Comparison of ENCODE assay signal across 8 cellular contexts in genomic region chr2:200306969-200307811, GRCh38. TPM values are rescaled to one million over a fixed set of nuclear protein-coding genes. Genes with fewer than 3 reads are reported as not detected.
DNase-seq lines count a peak whose midpoint lies in the region; ATAC-seq and TF ChIP-seq lines count a peak whose summit lies in the region.

No MANE protein-coding gene starts in this region.

- intact Hi-C loops in PC-9 (cut with micrococcal nuclease; ENCODE audit: unreplicated experiment) (loop anchor here (2.0 to 5.0 kb wide), 2 partner anchors 175 to 322 kb away; no protein-coding TSS in a partner anchor), ovary (cut with DNase I) (loop anchor here (10.0 kb wide), 3 partner anchors 168 to 322 kb away; no protein-coding TSS in a partner anchor)

- H3K27me3 Mint-ChIP-seq in glutamatergic neuron (ENCODE audit: unreplicated experiment) = peaks cover 4% of the 10 kb centered on the region

- TF ChIP-seq CTCF in PC-9 (conservative IDR thresholded peaks at IDR 0.05) (no peak), glutamatergic neuron (IDR thresholded peaks at IDR 0.05; ENCODE audit: partially characterized antibody, unreplicated experiment) (no peak), ovary (IDR thresholded peaks at IDR 0.05) (no peak)

- CTCF ChIA-PET in PC-9 (lab: Charles Lee) = interaction anchor here (0.6 to 1.2 kb wide), 2 partner anchors 36 to 321 kb away, joined by 3 read pairs; no protein-coding TSS in a partner anchor

- no peaks in the 10 kb centered on the region for H3K36me3 Mint-ChIP-seq in glutamatergic neuron (ENCODE audit: unreplicated experiment)

- peak overlapping the region; percentile 85 for H3K27ac Mint-ChIP-seq in glutamatergic neuron (ENCODE audit: unreplicated experiment)

- TF ChIP-seq POLR2A in ovary (IDR thresholded peaks at IDR 0.05) = no peak

- H3K9me3 ChIP-seq in PC-9 (ENCODE audit: insufficient read depth, low read depth) = no peaks in the 10 kb centered on the region; the same call in 1 of the 2 replicates
- no peaks in the 10 kb centered on the region for H3K9me3 ChIP-seq in ovary

- H3K27me3 ChIP-seq in PC-9 (ENCODE audit: insufficient read depth, low read depth) (no peaks in the 10 kb centered on the region), ovary (no peaks in the 10 kb centered on the region)

- 0% methylated on average over 53 to 123 of the region's 128 CpGs for WGBS in ovary, 3 donors

- peak overlapping the region; percentile 76 for H2AFZ ChIP-seq in PC-9

- POLR2A ChIA-PET in PC-9 (lab: Charles Lee; ENCODE audit: unreplicated experiment) = interaction anchor here (0.7 to 0.8 kb wide), 3 partner anchors 18 to 1675 kb away, joined by 3 to 22 read pairs (median 3); partner anchors contain the start of gene FLACC1

- H3K4me3 ChIP-seq in PC-9 (peak overlapping the region; percentile 86), ovary (peak overlapping the region; percentile 73)

- no peaks in the 10 kb centered on the region; the same call in 1 of the 2 replicates for H4K20me1 ChIP-seq in PC-9 (ENCODE audit: insufficient read depth)

- DNase-seq in ACHN (peak; percentile 51), PC-9 (peak in 1 of 2 experiments; percentile 47), glutamatergic neuron (peak; percentile 62), ovary (peak; percentile 44 to 70 (median 49)), pons (ENCODE audit: low spot score) (no peak)
- DNase-seq in activated naive CD4-positive, alpha-beta T cell treated with anti-CD3 and anti-CD28 coated beads, Interleukin-2, amount 50 U/mL, for 16 hours = peak; percentile 23

- peak; percentile 64 for ATAC-seq in GM18511 (IDR thresholded peaks at IDR 0.05; ENCODE audit: unreplicated experiment)
- ATAC-seq in HG02884 (IDR thresholded peaks at IDR 0.05; ENCODE audit: unreplicated experiment) = peak; percentile 46

- H3K9me2 ChIP-seq in PC-9 (ENCODE audit: insufficient read depth) = no peaks in the 10 kb centered on the region

- in situ Hi-C loops in ACHN (cut with HindIII; ENCODE audit: low pct_ligation_motif_present, low pct_unique_long_range_greater_than_20kb, low sequenced_read_pairs) = no loop called here

- peaks cover 64% of the 10 kb centered on the region for H3K79me2 ChIP-seq in PC-9 (ENCODE audit: low read depth)

- peaks cover 12% of the 10 kb centered on the region for H3K9me3 Mint-ChIP-seq in glutamatergic neuron (ENCODE audit: unreplicated experiment)

- peaks cover 31% of the 10 kb centered on the region for H3F3A ChIP-seq in PC-9 (ENCODE audit: insufficient read depth, low read depth)

- peak overlapping the region; percentile 88 for H3K4me3 Mint-ChIP-seq in glutamatergic neuron (ENCODE audit: unreplicated experiment)

- TF ChIP-seq EP300 in ovary (IDR thresholded peaks at IDR 0.05) = no peak

- H3K4me2 ChIP-seq in PC-9 = peak overlapping the region; percentile 94

- H3K4me1 ChIP-seq in PC-9 (replicated peaks; ENCODE audit: insufficient read depth) (peaks cover 68% of the 10 kb centered on the region), ovary (ENCODE audit: insufficient read depth) (peaks cover 6% of the 10 kb centered on the region)

- H3K36me3 ChIP-seq in PC-9 (ENCODE audit: low read depth) = no peaks in the 10 kb centered on the region
- H3K36me3 ChIP-seq in ovary = no peaks in the 10 kb centered on the region

- H3K27ac ChIP-seq in PC-9 = peak overlapping the region; percentile 84
- H3K27ac ChIP-seq in ovary = peak overlapping the region; percentile 95

- no TSS peak for BruUV-seq in PC-9 (replicated peaks; lab: Mats Ljungman, UMichigan)

- peaks cover 30% of the 10 kb centered on the region for H3K4me1 Mint-ChIP-seq in glutamatergic neuron (ENCODE audit: low read depth, unreplicated experiment)

RNA-seq across cellular contexts. Expression of gene SPATS2L, which starts 0.7 kb away (rescaled TPM):
- total RNA-seq in PC-9 (2021) (189 and 199 TPM in 2 replicates), glutamatergic neuron (ENCODE audit: unreplicated experiment) (45.5 TPM), ovary (10 to 100 TPM; 36.5 to 88.2 (median 70.6) TPM)
- 10 to 100 TPM; 38.0 to 93.0 TPM for polyA plus RNA-seq in ovary
